Comparison of ENCODE assay signal across 8 cellular contexts in genomic region chr2:95166065-95166763, GRCh38. TPM values are rescaled to one million over a fixed set of nuclear protein-coding genes. Genes with fewer than 3 reads are reported as not detected.
DNase-seq lines count a peak whose midpoint lies in the region; ATAC-seq and TF ChIP-seq lines count a peak whose summit lies in the region.

No MANE protein-coding gene starts in this region.

- TF ChIP-seq POLR2A in spleen (IDR thresholded peaks at IDR 0.05) = no peak

- ATAC-seq in right cardiac atrium = peak in 1 of 2 donors; percentile 9

- CTCF ChIA-PET in HEK293 (lab: Yijun Ruan, JAX) = interaction anchor here (1.0 kb wide), 1 partner anchor 180 kb away, joined by 4 read pairs; no protein-coding TSS in a partner anchor

- H3K4me1 ChIP-seq in HEK293 (ENCODE audit: control insufficient read depth, insufficient read depth, low read length) = no peaks in the 10 kb centered on the region
- H3K4me1 ChIP-seq in right cardiac atrium (ENCODE audit: control insufficient read depth, insufficient read depth, low read length) = peaks cover 4% of the 10 kb centered on the region
- peaks cover 14 to 30% (median 24%) of the 10 kb centered on the region in 6 donors for H3K4me1 ChIP-seq in spleen

- in situ Hi-C loops in GM13976 (cut with MboI; ENCODE audit: low sequenced_read_pairs, unreplicated experiment) = no loop called here

- DNase-seq in GM13976 (ENCODE audit: low spot score) (peak; percentile 23), WERI-Rb-1 (no peak), right cardiac atrium (no peak), spleen (no peak), NCI-H1092 treated with DMSO at 0.1 percent for 48 hours (lab: John Stamatoyannopoulos, UW) (no peak), GM19238 (ENCODE audit: insufficient read length, low spot score) (no peak), putamen (ENCODE audit: low spot score) (no peak)

- H3K4me3 ChIP-seq in HEK293 (ENCODE audit: low read depth, low read length) (peak overlapping the region; percentile 98), WERI-Rb-1 (ENCODE audit: low read depth, low read length) (peak overlapping the region; percentile 70), right cardiac atrium (ENCODE audit: low read length) (peak overlapping the region; percentile 59), spleen (peak overlapping the region; percentile 68 to 92 (median 83))

- 11% methylated on average over 16 of the region's 16 CpGs for WGBS in right cardiac atrium
- WGBS in spleen, 5 donors = 9 to 15% (median 10%) methylated on average over 16 of the region's 16 CpGs

- H3K36me3 ChIP-seq in HEK293 (ENCODE audit: control insufficient read depth in 2 of 2, insufficient read depth in 1 of 2, low read length in 2 of 2) (peaks cover 0 to 6% of the 10 kb centered on the region in 2 experiments; a peak in 1 of 3 replicates), WERI-Rb-1 (no peaks in the 10 kb centered on the region; the same call in 1 of the 2 replicates), spleen (no peaks in the 10 kb centered on the region)

- H3K27me3 ChIP-seq in WERI-Rb-1 (ENCODE audit: insufficient read depth, low read depth, severe bottlenecking) (no peaks in the 10 kb centered on the region), right cardiac atrium (ENCODE audit: control insufficient read depth, insufficient read depth) (no peaks in the 10 kb centered on the region), spleen (replicated peaks in 1 of 7) (no peaks in the 10 kb centered on the region)

- H3K9me3 ChIP-seq in HEK293 (ENCODE audit: control insufficient read depth, insufficient read depth, low read depth, low read length) (no peaks in the 10 kb centered on the region), WERI-Rb-1 (ENCODE audit: severe bottlenecking) (no peaks in the 10 kb centered on the region), right cardiac atrium (ENCODE audit: control insufficient read depth, low read length) (no peaks in the 10 kb centered on the region), spleen (no peaks in the 10 kb centered on the region)

- H3K27ac ChIP-seq in HEK293 (ENCODE audit: extremely low read depth, low read depth, low read length) = peak overlapping the region; percentile 33; the same call in 1 of the 2 replicates
- H3K27ac ChIP-seq in WERI-Rb-1 = peak overlapping the region; percentile 94
- H3K27ac ChIP-seq in right cardiac atrium (ENCODE audit: low read length) = peak overlapping the region; percentile 45
- H3K27ac ChIP-seq in spleen = peak overlapping the region; percentile 86 to 95 (median 92)

- POLR2A ChIA-PET in HEK293 (lab: Yijun Ruan, JAX) = interaction anchor here (0.7 to 1.4 kb wide), 2 partner anchors 8 to 44 kb away, joined by 3 to 5 read pairs; partner anchors contain the start of gene MRPS5

- intact Hi-C loops in right cardiac atrium (cut with DNase I) (no loop called here), spleen (cut with DNase I; ENCODE audit: low total_unique reads) (loop anchor here (5.0 kb wide), 1 partner anchor 44 kb away; the partner anchor contains the start of gene MRPS5)

- TF ChIP-seq CTCF in GM13976 (IDR thresholded peaks at IDR 0.05; ENCODE audit: borderline replicate concordance, control extremely low read depth, extremely low read depth, insufficient read depth, missing control alignments) (no peak), HEK293 (tag by site-specific recombination; IDR thresholded peaks at IDR 0.05) (no peak; the same call in 1 of the 2 replicates), WERI-Rb-1 (IDR thresholded peaks at IDR 0.05; ENCODE audit: low read depth, low read length) (no peak), spleen (IDR thresholded peaks at IDR 0.05 in 8 of 11, conservative IDR thresholded peaks at IDR 0.05 in 3 of 11) (no peak)

TF ChIP-seq in HEK293, 187 proteins besides CTCF, POLR2A, EP300 and RAD21 (continues in another document):
- TF ChIP-seq BCL11B (tag by site-specific recombination; IDR thresholded peaks at IDR 0.05; ENCODE audit: low read depth) (no peak), KLF7 (tag by site-specific recombination; IDR thresholded peaks at IDR 0.05; ENCODE audit: borderline replicate concordance) (no peak), ZNF416 (tag by site-specific recombination; IDR thresholded peaks at IDR 0.05) (no peak), ZNF571 (tag by site-specific recombination; IDR thresholded peaks at IDR 0.05) (no peak), ZNF394 (tag by site-specific recombination; IDR thresholded peaks at IDR 0.05; ENCODE audit: borderline replicate concordance) (no peak), ZNF521 (tag by site-specific recombination; IDR thresholded peaks at IDR 0.05) (no peak), YY1 (tag by site-specific recombination; IDR thresholded peaks at IDR 0.05) (no peak), TSHZ1 (tag by site-specific recombination; IDR thresholded peaks at IDR 0.05; ENCODE audit: borderline replicate concordance) (no peak), ZNF580 (tag by site-specific recombination; IDR thresholded peaks at IDR 0.05) (no peak), ZBTB10 (tag by site-specific recombination; IDR thresholded peaks at IDR 0.05) (0 out of 2 replicates have a peak, but pooled peaks have one; percentile 55), ZNF335 (tag by site-specific recombination; conservative IDR thresholded peaks at IDR 0.05) (peak; percentile 9; the same call in 1 of the 2 replicates), ZNF354C (tag by site-specific recombination; IDR thresholded peaks at IDR 0.05; ENCODE audit: borderline replicate concordance, low read depth) (no peak), YY2 (tag by site-specific recombination; IDR thresholded peaks at IDR 0.05) (no peak), ZNF777 (tag by site-specific recombination; IDR thresholded peaks at IDR 0.05; ENCODE audit: borderline replicate concordance) (no peak), ZNF48 (tag by site-specific recombination; IDR thresholded peaks at IDR 0.05) (no peak), ZNF791 (tag by site-specific recombination; IDR thresholded peaks at IDR 0.05) (no peak), ZNF626 (tag by site-specific recombination; IDR thresholded peaks at IDR 0.05) (no peak), ZNF155 (tag by site-specific recombination; IDR thresholded peaks at IDR 0.05) (no peak)

RNA-seq across cellular contexts. Expression of gene ZNF2, which starts 0.6 kb away (rescaled TPM):
- total RNA-seq in right cardiac atrium (1 to 10 TPM; 3.0 to 4.5 (median 3.8) TPM), spleen (1 to 10 TPM; 4.0 to 8.3 (median 5.1) TPM)
- polyA plus RNA-seq in right cardiac atrium (1.8 TPM), spleen (1 to 10 TPM; 1.5 to 1.9 (median 1.5) TPM)

RNA-seq across cellular contexts. Expression of gene ZNF514, which starts 6.6 kb away (rescaled TPM):
- total RNA-seq in right cardiac atrium = 10 to 100 TPM; 12.1 to 15.8 (median 13.8) TPM
- 7.9 TPM for polyA plus RNA-seq in right cardiac atrium
- 10 to 100 TPM; 14.7 to 23.1 (median 18.0) TPM for total RNA-seq in spleen
- polyA plus RNA-seq in spleen = 10 to 100 TPM in 2 of 3 donors, 1 to 10 TPM in 1; 8.3 to 12.6 (median 11.2) TPM

RNA-seq across cellular contexts. Expression of gene ZNF892, which starts 41.1 kb away (rescaled TPM):
- total RNA-seq in right cardiac atrium = 1 to 10 TPM; 2.8 to 4.7 (median 3.3) TPM
- 0.97 TPM for polyA plus RNA-seq in right cardiac atrium
- 10 to 100 TPM in 1 of 7 donors, 1 to 10 TPM in 6; 4.6 to 10.8 (median 6.2) TPM for total RNA-seq in spleen
- polyA plus RNA-seq in spleen = under 1 TPM; 0.13 to 0.77 (median 0.29) TPM

RNA-seq across cellular contexts. Expression of gene MRPS5, which starts 44.6 kb away (rescaled TPM):
- total RNA-seq in right cardiac atrium = 10 to 100 TPM; 50.3 to 65.6 (median 57.2) TPM
- 76.9 TPM for polyA plus RNA-seq in right cardiac atrium
- 10 to 100 TPM; 37.5 to 63.6 (median 45.8) TPM for total RNA-seq in spleen
- 10 to 100 TPM; 53.4 to 92.2 (median 82.7) TPM for polyA plus RNA-seq in spleen

Comparison
In these comparisons a context has a peak if more than half of its experiments do, and no peak if none do; other contexts are left out.
1. H3K27ac ChIP-seq: peak in every context shown above with its lines; median percentile 94 in WERI-Rb-1; 92 in spleen; 45 in right cardiac atrium; 33 in HEK293.